In the genomic region with DNA sequence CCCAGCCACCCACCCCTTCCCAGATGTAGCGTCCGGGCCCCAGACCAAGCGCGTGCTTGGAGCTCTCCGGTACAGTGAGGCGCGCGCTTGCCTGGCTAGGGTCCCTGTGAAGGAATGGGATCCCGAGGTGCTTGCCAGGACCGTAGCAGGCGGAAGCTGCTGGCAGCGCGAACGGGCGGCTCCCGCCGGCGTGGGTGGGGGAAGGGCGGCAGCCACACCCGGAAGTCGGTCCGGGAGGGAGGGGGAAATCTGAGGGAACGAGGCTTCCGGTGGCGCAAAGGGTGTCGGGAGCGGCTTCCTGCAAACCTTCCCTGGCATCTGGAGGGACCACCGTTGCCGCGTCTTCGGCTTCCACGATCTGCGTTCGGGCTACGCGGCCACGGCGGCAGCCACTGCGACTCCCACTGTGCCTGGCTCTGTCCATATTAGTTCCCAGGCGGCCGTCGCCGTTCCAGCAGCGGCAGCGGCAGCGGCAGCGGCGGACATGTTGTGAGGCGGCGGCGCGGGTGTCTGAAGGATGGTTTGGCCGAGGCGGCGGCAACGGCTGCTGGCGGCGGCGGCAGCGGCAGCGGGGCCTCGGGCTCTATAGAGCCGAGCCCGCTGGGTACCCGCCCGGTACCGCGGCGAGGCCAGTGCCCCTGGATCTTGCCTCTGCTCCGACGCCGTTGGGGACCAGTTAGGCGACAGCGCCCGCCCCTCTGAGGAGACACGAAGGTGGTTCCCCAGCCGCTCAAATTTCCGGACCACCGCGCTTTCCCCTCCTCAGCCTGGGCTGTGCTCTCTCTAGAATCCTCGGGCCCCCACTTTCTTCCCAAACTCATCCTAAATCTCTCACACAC, we compare ENCODE assay signal across 8 cellular contexts. TPM values are rescaled to one million over a fixed set of nuclear protein-coding genes. Genes with fewer than 3 reads are reported as not detected.
DNase-seq lines count a peak whose midpoint lies in the region; ATAC-seq, FAIRE-seq and TF ChIP-seq lines count a peak whose summit lies in the region.

Gene DR1 (plus strand): TSS at position 275 of the 839 bp plus-strand sequence. CDS start 739 bp downstream, outside the sequence.

- no peaks in the 10 kb centered on the region for H3K9me3 Mint-ChIP-seq in natural killer cell treated with Interleukin-12 subunit alpha and Interleukin-12 subunit beta and Interleukin-15 and Interleukin-18, amount 100 ng/mL, for 72 hours

- peaks cover 3% of the 10 kb centered on the region; the same call in 1 of the 2 replicates for H3F3A ChIP-seq in Loucy (ENCODE audit: low read depth)

- H3K4me1 Mint-ChIP-seq in natural killer cell treated with Interleukin-12 subunit alpha and Interleukin-12 subunit beta and Interleukin-15 and Interleukin-18, amount 100 ng/mL, for 72 hours (ENCODE audit: low read depth in 2 of 2) = peaks cover 21 to 40% of the 10 kb centered on the region in 2 donors

- H3K36me3 ChIP-seq in Loucy (ENCODE audit: insufficient read depth, low read length) (no peaks in the 10 kb centered on the region), RWPE2 (ENCODE audit: low read depth) (peaks cover 33% of the 10 kb centered on the region)

- H3K27me3 ChIP-seq in Loucy (ENCODE audit: insufficient read depth, low read length, poor library complexity, severe bottlenecking) (no peaks in the 10 kb centered on the region), RWPE2 (ENCODE audit: insufficient read depth, poor library complexity, severe bottlenecking) (no peaks in the 10 kb centered on the region)

- peak within 1 kb of the TSS; percentile 99 for H3K27ac Mint-ChIP-seq in natural killer cell treated with Interleukin-12 subunit alpha and Interleukin-12 subunit beta and Interleukin-15 and Interleukin-18, amount 100 ng/mL, for 72 hours

- peaks cover 47% of the 10 kb centered on the region for H4K20me1 ChIP-seq in Loucy (ENCODE audit: insufficient read depth, low read length, poor library complexity, severe bottlenecking)

- peak within 1 kb of the TSS; percentile 92 for H3K4me2 ChIP-seq in Loucy (ENCODE audit: low read depth, low read length, poor library complexity, severe bottlenecking)

- no peaks in the 10 kb centered on the region for H3K27me3 Mint-ChIP-seq in natural killer cell treated with Interleukin-12 subunit alpha and Interleukin-12 subunit beta and Interleukin-15 and Interleukin-18, amount 100 ng/mL, for 72 hours

- peaks cover 34% of the 10 kb centered on the region for H3K36me3 Mint-ChIP-seq in natural killer cell treated with Interleukin-12 subunit alpha and Interleukin-12 subunit beta and Interleukin-15 and Interleukin-18, amount 100 ng/mL, for 72 hours

- H3K9me2 ChIP-seq in Loucy (replicated peaks; ENCODE audit: low read depth, low read length) = no peaks in the 10 kb centered on the region

- TF ChIP-seq CTCF in Loucy (conservative IDR thresholded peaks at IDR 0.05; ENCODE audit: low read length) (no peak), RWPE2 (IDR thresholded peaks at IDR 0.05; ENCODE audit: poor library complexity, severe bottlenecking) (no peak), fibroblast of pulmonary artery (IDR thresholded peaks at IDR 0.05; ENCODE audit: low read length, missing control alignments) (no peak)

- TF ChIP-seq POLR2A in H54 (IDR thresholded peaks at IDR 0.05; ENCODE audit: low read depth, low read length) = peak; percentile 83

- peak; percentile 72 for ATAC-seq in RWPE2 (ENCODE audit: low read depth)
- ATAC-seq in natural killer cell treated with Interleukin-12 subunit alpha and Interleukin-12 subunit beta and Interleukin-15 and Interleukin-18, amount 100 ng/mL, for 72 hours = peak; percentile 91 to 95

- no peaks in the 10 kb centered on the region for H3K9me3 ChIP-seq in Loucy (ENCODE audit: insufficient read depth, low read depth, low read length)
- no peaks in the 10 kb centered on the region for H3K9me3 ChIP-seq in RWPE2 (ENCODE audit: severe bottlenecking)

- H3K4me3 ChIP-seq in Loucy (ENCODE audit: low read length, poor library complexity, severe bottlenecking) (peak within 1 kb of the TSS; percentile 87), RWPE2 (ENCODE audit: severe bottlenecking) (peak within 1 kb of the TSS; percentile 89), fibroblast of pulmonary artery (replicated peaks; ENCODE audit: low read depth, low read length) (peak within 1 kb of the TSS; percentile 85)

- DNase-seq in ELR (ENCODE audit: low read depth) (peak; percentile 94), H54 (ENCODE audit: insufficient read length, low spot score) (peak; percentile 74), RWPE2 (ENCODE audit: low spot score) (peak; percentile 90), fibroblast of pulmonary artery (ENCODE audit: low read depth) (peak; percentile 95)
- peak; percentile 88 for DNase-seq in activated effector memory CD4-positive, alpha-beta T cell treated with Interleukin-2 at 50 U/mL for 16 hours
- DNase-seq in natural killer cell treated with Interleukin-12 subunit alpha and Interleukin-12 subunit beta and Interleukin-15 and Interleukin-18, amount 100 ng/mL, for 72 hours (ENCODE audit: low spot score) = peak; percentile 96
- DNase-seq in stimulated activated naive CD4-positive, alpha-beta T cell treated with Interleukin-2 at 50 U/mL for 16 hours (lab: John Stamatoyannopoulos, UW) = peak; percentile 92

- H3K4me1 ChIP-seq in Loucy (ENCODE audit: insufficient read depth, low read length, poor library complexity, severe bottlenecking) (peaks cover 25% of the 10 kb centered on the region), RWPE2 (ENCODE audit: insufficient read depth, poor library complexity, severe bottlenecking) (peaks cover 25% of the 10 kb centered on the region)

- H3K27ac ChIP-seq in RWPE2 (ENCODE audit: poor library complexity, severe bottlenecking) = peak within 1 kb of the TSS; percentile 90

- peak within 1 kb of the TSS; percentile 85 for H2AFZ ChIP-seq in Loucy (ENCODE audit: low read length)

- peaks cover 69% of the 10 kb centered on the region for H3K79me2 ChIP-seq in Loucy (ENCODE audit: insufficient read depth, low read length)

- peak within 1 kb of the TSS; percentile 98 for H3K4me3 Mint-ChIP-seq in natural killer cell treated with Interleukin-12 subunit alpha and Interleukin-12 subunit beta and Interleukin-15 and Interleukin-18, amount 100 ng/mL, for 72 hours

- peak; percentile 89 for FAIRE-seq in H54 (lab: Jason Lieb, UNC)

- peak within 1 kb of the TSS; percentile 94 for H3K9ac ChIP-seq in Loucy (ENCODE audit: low read depth, low read length, poor library complexity, severe bottlenecking)

RNA-seq across cellular contexts. Expression of gene DR1, which starts in this region (rescaled TPM):
- 10 to 100 TPM; 73.6 to 74.1 TPM for total RNA-seq in natural killer cell treated with Interleukin-12 subunit alpha and Interleukin-12 subunit beta and Interleukin-15 and Interleukin-18, amount 100 ng/mL, for 72 hours

Comparison
In these comparisons a context has a peak if more than half of its experiments do, and no peak if none do; other contexts are left out.
1. Peak in every context shown above with its lines: DNase-seq, ATAC-seq, H3K4me3 ChIP-seq and H3K27ac ChIP-seq.